19 cellular contexts compared by ENCODE assay signal in genomic region chr7:79009647-79010046, GRCh38.
"Had no signal": no experiment of that assay in that cellular context is flagged by ENCODE, and none has a peak within 500 bp of the region (broad histone marks: within the 10 kb centered on the region; RNA-seq: fewer than 3 reads in every experiment).

No MANE protein-coding gene starts in this region.

- H3K9ac ChIP-seq: SK-N-SH had no signal

- DNase-seq: Karpas-422, KG1, MM.1S, NCI-H1092 treated with DMSO at 0.1 percent for 48 hours, NCI-H1436, NCI-H187, NCI-H2029, NCI-H2081 treated with DMSO at 0.1 percent for 48 hours, NCI-H2171 treated with DMSO at 0.1 percent for 48 hours, NCI-H345, NCI-H446 treated with DMSO at 0.1 percent for 48 hours, NCI-H510A treated with DMSO at 0.1 percent for 48 hours, NCI-H526, NCI-H82, SHP77, SK-N-SH, SW 1271 had no signal

- H3K9me3 ChIP-seq: SK-N-SH had no signal

- H3K27ac ChIP-seq: RWPE1 had no signal

- H3K4me2 ChIP-seq: SK-N-SH had no signal

- ATAC-seq: Panc1 had no signal
